11 cellular contexts compared by ENCODE assay signal in genomic region chr16:75106351-75107274, GRCh38. TPM values are rescaled to one million over a fixed set of nuclear protein-coding genes. Genes with fewer than 3 reads are reported as not detected.
DNase-seq lines count a peak whose midpoint lies in the region; ATAC-seq, FAIRE-seq and TF ChIP-seq lines count a peak whose summit lies in the region.
"Had no signal": no experiment of that assay in that cellular context is flagged by ENCODE, and none has a peak within 500 bp of the region (broad histone marks: within the 10 kb centered on the region; RNA-seq: fewer than 3 reads in every experiment).

No MANE protein-coding gene starts in this region.

- peak overlapping the region; percentile 29 for H4K91ac ChIP-seq in trophoblast cell (ENCODE audit: low read depth, low read length)

- peak overlapping the region; percentile 61 for H3K27ac Mint-ChIP-seq in CD4-positive, alpha-beta T cell
- H3K27ac Mint-ChIP-seq: activated naive CD8-positive, alpha-beta T cell treated with anti-CD3 and anti-CD28 coated beads for 36 hours had no signal

- no peak for ATAC-seq in CD4-positive, alpha-beta T cell (ENCODE audit: poor library complexity)
- no peak for ATAC-seq in GM18498 (IDR thresholded peaks at IDR 0.05; ENCODE audit: unreplicated experiment)

- DNase-seq in CD4-positive, alpha-beta T cell = no peak
- DNase-seq in HTR-8/SVneo (ENCODE audit: insufficient read length, low spot score) (no peak), trophoblast cell (peak; percentile 34 to 62), DMS79 (lab: John Stamatoyannopoulos, UW) (no peak), T-helper 9 cell (no peak)
- no peak for DNase-seq in activated CD4-positive, CD25-positive, alpha-beta regulatory T cell (lab: John Stamatoyannopoulos, UW)
- DNase-seq: activated naive CD8-positive, alpha-beta T cell treated with anti-CD3 and anti-CD28 coated beads for 36 hours; NCI-H2107; stimulated activated naive CD4-positive, alpha-beta T cell treated with Interleukin-2 at 50 U/mL for 16 hours had no signal

- TF ChIP-seq CTCF in CD4-positive, alpha-beta T cell (IDR thresholded peaks at IDR 0.05) = no peak

- H3K27me3 Mint-ChIP-seq in CD4-positive, alpha-beta T cell = no peaks in the 10 kb centered on the region

- H2AK5ac ChIP-seq in trophoblast cell (ENCODE audit: low read length) = no peak overlapping the region

- peaks cover 3% of the 10 kb centered on the region for H3K79me1 ChIP-seq in trophoblast cell (ENCODE audit: low read length)

- FAIRE-seq in HTR-8/SVneo (lab: Jason Lieb, UNC) = peak; percentile 28

- H2BK5ac ChIP-seq in trophoblast cell (ENCODE audit: low read depth, low read length, poor library complexity) = no peak overlapping the region

- peaks cover 34% of the 10 kb centered on the region for H3K4me1 ChIP-seq in ectodermal cell (ENCODE audit: control insufficient read depth, insufficient read depth, low read length)
- H3K4me1 ChIP-seq in trophoblast cell (ENCODE audit: control insufficient read depth in 1 of 2, insufficient read depth in 2 of 2, low read length in 2 of 2) = peaks cover 24 to 31% of the 10 kb centered on the region in 2 experiments

- no peaks in the 10 kb centered on the region for H3K9me3 Mint-ChIP-seq in CD4-positive, alpha-beta T cell
- H3K9me3 Mint-ChIP-seq: activated naive CD8-positive, alpha-beta T cell treated with anti-CD3 and anti-CD28 coated beads for 36 hours had no signal

- no peak overlapping the region for H3K4me3 ChIP-seq in ectodermal cell (ENCODE audit: insufficient read depth, low read depth, low read length)
- H3K4me3 ChIP-seq in trophoblast cell (ENCODE audit: low read depth, low read length) = no peak overlapping the region

- no peaks in the 10 kb centered on the region for H3K27me3 ChIP-seq in CD4-positive, alpha-beta T cell (ENCODE audit: control insufficient read depth, insufficient read depth, low read length)
- H3K27me3 ChIP-seq in ectodermal cell (ENCODE audit: control insufficient read depth, insufficient read depth, low read length, poor library complexity, severe bottlenecking) (no peaks in the 10 kb centered on the region), trophoblast cell (ENCODE audit: insufficient read depth, low read length) (no peaks in the 10 kb centered on the region)

- H3K4ac ChIP-seq in trophoblast cell (ENCODE audit: low read depth, low read length) = no peak overlapping the region

- H3K14ac ChIP-seq in trophoblast cell (ENCODE audit: low read length) = no peak overlapping the region

- H3K36me3 ChIP-seq in ectodermal cell (ENCODE audit: control insufficient read depth, insufficient read depth, low read length) = peaks cover 3% of the 10 kb centered on the region
- peaks cover 13 to 19% of the 10 kb centered on the region in 2 experiments for H3K36me3 ChIP-seq in trophoblast cell (ENCODE audit: control insufficient read depth in 1 of 2, insufficient read depth in 2 of 2, low read length in 2 of 2)

- H3K18ac ChIP-seq in trophoblast cell (ENCODE audit: low read length) = peak overlapping the region; percentile 41

- WGBS in ectodermal cell, 2 experiments = 95% methylated on average over 20 of the region's 20 CpGs
- no CpG with 5 or more reads among the region's 20 CpGs for WGBS in trophoblast cell (ENCODE audit: extremely low coverage, insufficient coverage, insufficient read length)

- H3K79me2 ChIP-seq in trophoblast cell (ENCODE audit: control insufficient read depth, insufficient read depth, low read length, poor library complexity) = peaks cover 4% of the 10 kb centered on the region

- H4K12ac ChIP-seq in trophoblast cell (ENCODE audit: low read depth, low read length) = no peak overlapping the region

- no peak overlapping the region for H4K8ac ChIP-seq in trophoblast cell (ENCODE audit: low read depth, low read length)

- H3K9ac ChIP-seq in trophoblast cell (ENCODE audit: low read length) = no peak overlapping the region

- H3K23ac ChIP-seq in trophoblast cell (ENCODE audit: low read length) = no peak overlapping the region

- CTCF ChIA-PET in CD4-positive, alpha-beta T cell (lab: Charles Lee) = interaction anchor here (1.3 kb wide), 1 partner anchor 108 kb away, joined by 4 read pairs; the partner anchor contains the start of gene ZNRF1

- POLR2A ChIA-PET in CD4-positive, alpha-beta T cell (lab: Charles Lee) = interaction anchor here (0.9 to 1.3 kb wide), 2 partner anchors 31 to 32 kb away, joined by 3 to 4 read pairs; no protein-coding TSS in a partner anchor

- peak overlapping the region; percentile 32 for H2AFZ ChIP-seq in trophoblast cell (ENCODE audit: insufficient read depth, low read length, poor library complexity)

- H3K4me2 ChIP-seq in trophoblast cell (ENCODE audit: low read length) = no peak overlapping the region

- intact Hi-C loops in CD4-positive, alpha-beta T cell (cut with DNase I, micrococcal nuclease) = loop anchor here in 1 of 2 experiments (5.0 kb wide), 1 partner anchor 34 kb away; no protein-coding TSS in a partner anchor

- no peak overlapping the region for H2BK120ac ChIP-seq in trophoblast cell (ENCODE audit: insufficient read depth, low read length, poor library complexity)

- H3K4me1 Mint-ChIP-seq in CD4-positive, alpha-beta T cell (ENCODE audit: low read depth) = peaks cover 71% of the 10 kb centered on the region

- H3K27ac ChIP-seq in CD4-positive, alpha-beta T cell (ENCODE audit: low read depth, low read length) = no peak overlapping the region
- H3K27ac ChIP-seq in ectodermal cell (ENCODE audit: insufficient read depth, low read depth, low read length, poor library complexity, severe bottlenecking) (peak overlapping the region; percentile 13), trophoblast cell (ENCODE audit: low read depth, low read length) (peak overlapping the region; percentile 16)

- H2BK12ac ChIP-seq in trophoblast cell (ENCODE audit: low read length) = peak overlapping the region; percentile 27

- H3K4me3 Mint-ChIP-seq in CD4-positive, alpha-beta T cell = no peak overlapping the region
- H3K4me3 Mint-ChIP-seq: activated naive CD8-positive, alpha-beta T cell treated with anti-CD3 and anti-CD28 coated beads for 36 hours had no signal

- no peaks in the 10 kb centered on the region for H3K36me3 Mint-ChIP-seq in CD4-positive, alpha-beta T cell (ENCODE audit: low read depth)

- no peaks in the 10 kb centered on the region for H3K9me3 ChIP-seq in CD4-positive, alpha-beta T cell (ENCODE audit: control insufficient read depth, low read length)
- no peaks in the 10 kb centered on the region for H3K9me3 ChIP-seq in ectodermal cell (ENCODE audit: control insufficient read depth, low read length)
- no peaks in the 10 kb centered on the region for H3K9me3 ChIP-seq in trophoblast cell (ENCODE audit: insufficient read depth, low read depth, low read length)

RNA-seq across cellular contexts. Expression of gene LDHD, which starts 10.0 kb away (rescaled TPM):
- not detected for total RNA-seq in CD4-positive, alpha-beta T cell
- 0.59 TPM for polyA plus RNA-seq in ectodermal cell (2013, experiment 1 of 4)
- polyA plus RNA-seq in ectodermal cell (2013, experiment 2 of 4) = 0.68 TPM
- polyA plus RNA-seq in ectodermal cell (2013, experiment 3 of 4) = 1.3 TPM
- polyA plus RNA-seq in ectodermal cell (2013, experiment 4 of 4) = 1.1 TPM
- 0.08 and 0.15 TPM in 2 replicates for polyA plus RNA-seq in trophoblast cell (2013)
- total RNA-seq: activated naive CD8-positive, alpha-beta T cell treated with anti-CD3 and anti-CD28 coated beads for 36 hours had no signal

RNA-seq across cellular contexts. Expression of gene ZFP1, which starts 41.7 kb away (rescaled TPM):
- total RNA-seq in CD4-positive, alpha-beta T cell = 1 to 10 TPM; 6.2 to 7.5 TPM
- polyA plus RNA-seq in ectodermal cell (2013, experiment 1 of 4) = 21.1 TPM
- 16.6 TPM for polyA plus RNA-seq in ectodermal cell (2013, experiment 2 of 4)
- 23.1 TPM for polyA plus RNA-seq in ectodermal cell (2013, experiment 3 of 4)
- 22.1 TPM for polyA plus RNA-seq in ectodermal cell (2013, experiment 4 of 4)
- 8.6 and 8.7 TPM in 2 replicates for polyA plus RNA-seq in trophoblast cell (2013)

Comparison
In these comparisons a context has a peak if more than half of its experiments do, and no peak if none do; other contexts are left out.
1. DNase-seq: peak in trophoblast cell (2 of 2); none in CD4-positive, alpha-beta T cell (0 of 10), HTR-8/SVneo (single experiment), DMS79 (single experiment), activated CD4-positive, CD25-positive, alpha-beta regulatory T cell (0 of 4) and T-helper 9 cell (single experiment).